8 cellular contexts compared by ENCODE assay signal in genomic region chr10:99621454-99622246, GRCh38. TPM values are rescaled to one million over a fixed set of nuclear protein-coding genes. Genes with fewer than 3 reads are reported as not detected.
DNase-seq lines count a peak whose midpoint lies in the region; ATAC-seq and TF ChIP-seq lines count a peak whose summit lies in the region.

No MANE protein-coding gene starts in this region.

- no peak for TF ChIP-seq CTCF in osteocyte (IDR thresholded peaks at IDR 0.05)

- ATAC-seq in esophagus mucosa, result peak; percentile 41

- peak overlapping the region; percentile 98 for H3K27ac Mint-ChIP-seq in osteocyte (ENCODE audit: unreplicated experiment)

- H3K9me3 Mint-ChIP-seq in osteocyte (ENCODE audit: unreplicated experiment), result no peaks in the 10 kb centered on the region

- no peaks in the 10 kb centered on the region for H3K36me3 Mint-ChIP-seq in osteocyte (ENCODE audit: unreplicated experiment)

- H3K4me1 Mint-ChIP-seq in osteocyte (ENCODE audit: unreplicated experiment), result peaks cover 34% of the 10 kb centered on the region

- peaks cover 6% of the 10 kb centered on the region for H3K27me3 Mint-ChIP-seq in osteocyte (ENCODE audit: unreplicated experiment)

- DNase-seq in NCI-H1105 treated with DMSO at 0.1 percent for 48 hours (lab: John Stamatoyannopoulos, UW), result peak; percentile 47
- DNase-seq in NCI-H1105 (lab: John Stamatoyannopoulos, UW), result no peak
- DNase-seq in SK-N-DZ (ENCODE audit: low spot score), result peak; percentile 28
- no peak for DNase-seq in osteocyte (ENCODE audit: extremely low spot score, unreplicated experiment)
- DNase-seq in stimulated activated CD4-positive, alpha-beta T cell treated with anti-CD3 and anti-CD28 coated beads, Interleukin-2, amount 100 ng/mL, for 24 hours, result no peak
- DNase-seq in activated gamma-delta T cell (lab: John Stamatoyannopoulos, UW), result no peak
- DNase-seq in NCI-H1436 (lab: John Stamatoyannopoulos, UW), result no peak

- peak overlapping the region; percentile 83 for H3K4me3 Mint-ChIP-seq in osteocyte (ENCODE audit: unreplicated experiment)

RNA-seq across cellular contexts. Expression of gene SLC25A28, which starts 1.4 kb away (rescaled TPM):
- polyA plus RNA-seq in SK-N-DZ (2014; cell fraction: cytosol; rRNA removed), result 23.9 and 31.7 TPM in 2 replicates
- 90.3 and 105 TPM in 2 replicates for polyA plus RNA-seq in SK-N-DZ (2014; cell fraction: nucleus; rRNA removed)
- 35.8 TPM for total RNA-seq in esophagus mucosa
- total RNA-seq in osteocyte, result 27.5 and 32.9 TPM in 2 replicates

RNA-seq across cellular contexts. Expression of gene ENTPD7, which starts 37.7 kb away (rescaled TPM):
- polyA plus RNA-seq in SK-N-DZ (2014; cell fraction: cytosol; rRNA removed), result 5.2 and 7.4 TPM in 2 replicates
- polyA plus RNA-seq in SK-N-DZ (2014; cell fraction: nucleus; rRNA removed), result 2.4 and 2.8 TPM in 2 replicates
- total RNA-seq in esophagus mucosa (16.0 TPM), osteocyte (21.7 and 22.8 TPM in 2 replicates)

Comparison
In these comparisons a context has a peak if more than half of its experiments do, and no peak if none do; other contexts are left out.
1. DNase-seq: peak in NCI-H1105 treated with DMSO at 0.1 percent for 48 hours (single experiment) and SK-N-DZ (single experiment); none in NCI-H1105 (single experiment), osteocyte (single experiment), stimulated activated CD4-positive, alpha-beta T cell treated with anti-CD3 and anti-CD28 coated beads, Interleukin-2, amount 100 ng/mL, for 24 hours (0 of 2), activated gamma-delta T cell (single experiment) and NCI-H1436 (single experiment).